ENCODE assay signal across 8 cellular contexts in genomic region chr6:25026723-25027122, GRCh38.
DNase-seq lines count a peak whose midpoint lies in the region; ATAC-seq and TF ChIP-seq lines count a peak whose summit lies in the region.

No MANE protein-coding gene starts in this region.

- peaks cover 14% of the 10 kb centered on the region for H3K4me1 ChIP-seq in mammary epithelial cell (ENCODE audit: insufficient read depth, low read length)
- no peaks in the 10 kb centered on the region for H3K4me1 ChIP-seq in left ventricle myocardium inferior

- intact Hi-C loops in mammary epithelial cell (cut with micrococcal nuclease) = no loop called here
- intact Hi-C loops in MCF 10A (cut with micrococcal nuclease) = no loop called here
- intact Hi-C loops in sciatic nerve (cut with DNase I) = no loop called here
- intact Hi-C loops in left ventricle myocardium inferior (cut with micrococcal nuclease) = no loop called here

- in situ Hi-C loops in mammary epithelial cell (cut with MboI; ENCODE audit: low sequenced_read_pairs in 2 of 2) = no loop called here

- H4K20me1 ChIP-seq in mammary epithelial cell (ENCODE audit: insufficient read depth, low read length) = no peaks in the 10 kb centered on the region

- peak overlapping the region; percentile 21 for H2AFZ ChIP-seq in mammary epithelial cell (ENCODE audit: low read depth, low read length)

- H3K4me3 ChIP-seq in mammary epithelial cell (replicated peaks in 1 of 3; ENCODE audit: insufficient read depth in 1 of 3, low read depth in 2 of 3, low read length in 3 of 3) (no peak overlapping the region), left ventricle myocardium inferior (no peak overlapping the region)

- H3K4me3 Mint-ChIP-seq in MCF 10A (ENCODE audit: unreplicated experiment) = no peak overlapping the region
- H3K4me3 Mint-ChIP-seq in activated naive CD8-positive, alpha-beta T cell treated with anti-CD3 and anti-CD28 coated beads, Interleukin-2, amount 50 U/mL, for 24 hours = no peak overlapping the region

- POLR2A ChIA-PET in MCF 10A (lab: Yijun Ruan, JAX) = interaction anchor here (0.9 to 3.4 kb wide), 13 partner anchors 9 to 284 kb away, joined by 3 to 19 read pairs (median 4); no protein-coding TSS in a partner anchor

- CTCF ChIA-PET in mammary epithelial cell (lab: Charles Lee; ENCODE audit: low non-redundant PET) (no interaction called here), MCF 10A (lab: Yijun Ruan, JAX) (interaction anchor here (1.0 to 1.9 kb wide), 7 partner anchors 9 to 308 kb away, joined by 3 to 9 read pairs (median 5); partner anchors contain the start of gene C6orf62)

- no peaks in the 10 kb centered on the region for H3K27me3 Mint-ChIP-seq in MCF 10A (ENCODE audit: insufficient read depth, unreplicated experiment)
- H3K27me3 Mint-ChIP-seq in activated naive CD8-positive, alpha-beta T cell treated with anti-CD3 and anti-CD28 coated beads, Interleukin-2, amount 50 U/mL, for 24 hours = no peaks in the 10 kb centered on the region

- no peaks in the 10 kb centered on the region for H3K27me3 ChIP-seq in mammary epithelial cell (ENCODE audit: insufficient read depth, low read length)
- H3K27me3 ChIP-seq in left ventricle myocardium inferior (ENCODE audit: low read depth) = peaks cover 10% of the 10 kb centered on the region

- H3K4me2 ChIP-seq in mammary epithelial cell (ENCODE audit: insufficient read depth, low read depth, low read length) = no peak overlapping the region

- no peak overlapping the region for H3K27ac Mint-ChIP-seq in MCF 10A (ENCODE audit: low read depth, unreplicated experiment)
- peak overlapping the region; percentile 78 for H3K27ac Mint-ChIP-seq in activated naive CD8-positive, alpha-beta T cell treated with anti-CD3 and anti-CD28 coated beads, Interleukin-2, amount 50 U/mL, for 24 hours

- no peak for TF ChIP-seq CTCF in mammary epithelial cell (conservative IDR thresholded peaks at IDR 0.05 in 1 of 2, IDR thresholded peaks at IDR 0.05 in 1 of 2; ENCODE audit: extremely low read depth in 1 of 2, insufficient read depth in 1 of 2, low read depth in 1 of 2, low read length in 2 of 2)
- no peak for TF ChIP-seq CTCF in MCF 10A (IDR thresholded peaks at IDR 0.05; ENCODE audit: unreplicated experiment)
- TF ChIP-seq CTCF in GM10266 (IDR thresholded peaks at IDR 0.05; ENCODE audit: control insufficient read depth, insufficient read depth, low read depth, missing control alignments) = no peak
- TF ChIP-seq CTCF in left ventricle myocardium inferior (IDR thresholded peaks at IDR 0.05; ENCODE audit: borderline replicate concordance) = no peak

- peaks cover 15% of the 10 kb centered on the region for H3K4me1 Mint-ChIP-seq in MCF 10A (ENCODE audit: insufficient read depth, unreplicated experiment)
- H3K4me1 Mint-ChIP-seq in activated naive CD8-positive, alpha-beta T cell treated with anti-CD3 and anti-CD28 coated beads, Interleukin-2, amount 50 U/mL, for 24 hours = peaks cover 49% of the 10 kb centered on the region

- no peaks in the 10 kb centered on the region for H3K36me3 Mint-ChIP-seq in MCF 10A (ENCODE audit: insufficient read depth, unreplicated experiment)
- H3K36me3 Mint-ChIP-seq in activated naive CD8-positive, alpha-beta T cell treated with anti-CD3 and anti-CD28 coated beads, Interleukin-2, amount 50 U/mL, for 24 hours (ENCODE audit: low read depth) = no peaks in the 10 kb centered on the region

- 21% methylated on average over 2 of the region's 2 CpGs for WGBS in mammary epithelial cell (ENCODE audit: low coverage, missing lambda C conversion rate)

- H3K27ac ChIP-seq in mammary epithelial cell (ENCODE audit: insufficient read depth, low read depth, low read length) (no peak overlapping the region), left ventricle myocardium inferior (replicated peaks) (no peak overlapping the region)

- dilution Hi-C loops in mammary epithelial cell (cut with HindIII; ENCODE audit: low sequenced_read_pairs) = no loop called here

- no peaks in the 10 kb centered on the region for H3K9me3 ChIP-seq in mammary epithelial cell (replicated peaks; ENCODE audit: insufficient read depth, low read length)
- no peaks in the 10 kb centered on the region for H3K9me3 ChIP-seq in left ventricle myocardium inferior (replicated peaks)

- DNase-seq in mammary epithelial cell (no peak), MCF 10A (ENCODE audit: unreplicated experiment) (no peak), NCI-H345 treated with DMSO at 0.1 percent for 48 hours (lab: John Stamatoyannopoulos, UW; ENCODE audit: unreplicated experiment) (peak; percentile 12), ureter (ENCODE audit: low spot score) (peak; percentile 32), sciatic nerve (ENCODE audit: low spot score) (no peak), GM10266 (ENCODE audit: extremely low spot score) (no peak), left ventricle myocardium inferior (no peak)
- DNase-seq in activated naive CD8-positive, alpha-beta T cell treated with anti-CD3 and anti-CD28 coated beads, Interleukin-2, amount 50 U/mL, for 24 hours = no peak

- H3K36me3 ChIP-seq in mammary epithelial cell (ENCODE audit: insufficient read depth, low read length) (no peaks in the 10 kb centered on the region), left ventricle myocardium inferior (no peaks in the 10 kb centered on the region)

- ATAC-seq in activated naive CD8-positive, alpha-beta T cell treated with anti-CD3 and anti-CD28 coated beads, Interleukin-2, amount 50 U/mL, for 24 hours = no peak
- no peak for ATAC-seq in sciatic nerve

- no peak overlapping the region for H3K9ac ChIP-seq in mammary epithelial cell (ENCODE audit: insufficient read depth, low read length)

- no TSS peak for BruUV-seq in mammary epithelial cell (replicated peaks; lab: Mats Ljungman, UMichigan)
- BruUV-seq in MCF 10A (replicated peaks; lab: Mats Ljungman, UMichigan) = no TSS peak

- no peaks in the 10 kb centered on the region for H3K9me3 Mint-ChIP-seq in MCF 10A (ENCODE audit: unreplicated experiment)
- H3K9me3 Mint-ChIP-seq in activated naive CD8-positive, alpha-beta T cell treated with anti-CD3 and anti-CD28 coated beads, Interleukin-2, amount 50 U/mL, for 24 hours = no peaks in the 10 kb centered on the region

- no peaks in the 10 kb centered on the region for H3K79me2 ChIP-seq in mammary epithelial cell (ENCODE audit: insufficient read depth, low read length)

Comparison
In these comparisons a context has a peak if more than half of its experiments do, and no peak if none do; other contexts are left out.
1. DNase-seq: peak in NCI-H345 treated with DMSO at 0.1 percent for 48 hours (single experiment) and ureter (single experiment); none in mammary epithelial cell (single experiment), MCF 10A (single experiment), activated naive CD8-positive, alpha-beta T cell treated with anti-CD3 and anti-CD28 coated beads, Interleukin-2, amount 50 U/mL, for 24 hours (single experiment), sciatic nerve (single experiment), GM10266 (single experiment) and left ventricle myocardium inferior (single experiment).